Comparison of ENCODE assay signal across 11 cellular contexts in genomic region chr14:65352964-65353530, GRCh38. TPM values are rescaled to one million over a fixed set of nuclear protein-coding genes. Genes with fewer than 3 reads are reported as not detected.
DNase-seq lines count a peak whose midpoint lies in the region; ATAC-seq and TF ChIP-seq lines count a peak whose summit lies in the region.
"Had no signal": no experiment of that assay in that cellular context is flagged by ENCODE, and none has a peak within 500 bp of the region (broad histone marks: within the 10 kb centered on the region; RNA-seq: fewer than 3 reads in every experiment).

No MANE protein-coding gene starts in this region.

- H3K27me3 Mint-ChIP-seq in mesothelial cell of epicardium (ENCODE audit: low read depth): no peaks in the 10 kb centered on the region

- WGBS in sigmoid colon, 2 donors: 58 to 62% methylated on average over 2 of the region's 2 CpGs

- no peak overlapping the region for H3K27ac Mint-ChIP-seq in mesothelial cell of epicardium

- H3K27ac ChIP-seq in sigmoid colon: no peak overlapping the region

- H3K4me1 ChIP-seq in mucosa of stomach (ENCODE audit: control insufficient read depth, insufficient read depth, low read length) (peaks cover 52% of the 10 kb centered on the region), sigmoid colon (peaks cover 0 to 23% (median 12%) of the 10 kb centered on the region in 4 donors)

- no peak for TF ChIP-seq POLR2A in sigmoid colon (IDR thresholded peaks at IDR 0.05)

- intact Hi-C loops in sigmoid colon (cut with DNase I): no loop called here

- H3K36me3 Mint-ChIP-seq in mesothelial cell of epicardium: no peaks in the 10 kb centered on the region

- H3K9ac ChIP-seq in mucosa of stomach (ENCODE audit: low read length): peak overlapping the region; percentile 25

- H3K9me3 Mint-ChIP-seq in mesothelial cell of epicardium: no peaks in the 10 kb centered on the region

- H3K4me3 Mint-ChIP-seq in mesothelial cell of epicardium: no peak overlapping the region

- H3K27me3 ChIP-seq in mucosa of stomach (ENCODE audit: control insufficient read depth, insufficient read depth, low read length) (no peaks in the 10 kb centered on the region), sigmoid colon (no peaks in the 10 kb centered on the region)

- DNase-seq in ELR (ENCODE audit: low read depth): peak; percentile 63
- peak; percentile 40 for DNase-seq in HK-2 (ENCODE audit: unreplicated experiment)
- DNase-seq in T1000 (lab: John Stamatoyannopoulos, UW): peak; percentile 50
- DNase-seq in sigmoid colon: no peak
- no peak for DNase-seq in mesothelial cell of epicardium (ENCODE audit: low spot score in 2 of 2, unreplicated experiment in 2 of 2)
- DNase-seq in left lobe of liver (ENCODE audit: low spot score): no peak
- DNase-seq: NCI-H2171, T-helper 9 cell had no signal

- H3K4me3 ChIP-seq in mucosa of stomach (ENCODE audit: low read length) (no peak overlapping the region), sigmoid colon (no peak overlapping the region)
- H3K4me3 ChIP-seq: lung had no signal

- H3K36me3 ChIP-seq in mucosa of stomach (ENCODE audit: control insufficient read depth, insufficient read depth, low read length) (no peaks in the 10 kb centered on the region), sigmoid colon (no peaks in the 10 kb centered on the region)

- TF ChIP-seq CTCF in sigmoid colon (IDR thresholded peaks at IDR 0.05) (no peak), mesothelial cell of epicardium (IDR thresholded peaks at IDR 0.05; ENCODE audit: unreplicated experiment) (no peak)

- TF ChIP-seq EP300 in sigmoid colon (IDR thresholded peaks at IDR 0.05): no peak

- no peaks in the 10 kb centered on the region for H3K4me1 Mint-ChIP-seq in mesothelial cell of epicardium

- ATAC-seq in left lobe of liver (no peak), GM18873 (IDR thresholded peaks at IDR 0.05; ENCODE audit: low FRiP score, unreplicated experiment) (no peak)

- H3K9me3 ChIP-seq in mucosa of stomach (ENCODE audit: control insufficient read depth, low read length) (no peaks in the 10 kb centered on the region), sigmoid colon (no peaks in the 10 kb centered on the region)

RNA-seq across cellular contexts. Expression of gene FUT8, which starts 59.5 kb away (rescaled TPM):
- 10 to 100 TPM; 22.0 to 53.9 (median 33.0) TPM for total RNA-seq in sigmoid colon
- 10 to 100 TPM in 1 of 3 donors, 1 to 10 TPM in 2; 2.5 to 17.4 (median 7.2) TPM for polyA plus RNA-seq in sigmoid colon
- 48.9 to 51.8 TPM (median 49.4 TPM) in 3 replicates for total RNA-seq in mesothelial cell of epicardium
- 3.8 TPM for total RNA-seq in left lobe of liver

Comparison
In these comparisons a context has a peak if more than half of its experiments do, and no peak if none do; other contexts are left out.
1. DNase-seq: peak in ELR (single experiment), HK-2 (single experiment) and T1000 (single experiment); none in sigmoid colon (single experiment), mesothelial cell of epicardium (0 of 2) and left lobe of liver (single experiment).